In genomic region chr6:129683606-129684322, GRCh38 we compare ENCODE assay signal across 8 cellular contexts. TPM values are rescaled to one million over a fixed set of nuclear protein-coding genes. Genes with fewer than 3 reads are reported as not detected.
DNase-seq lines count a peak whose midpoint lies in the region; ATAC-seq and TF ChIP-seq lines count a peak whose summit lies in the region.

No MANE protein-coding gene starts in this region.

- H3K36me3 Mint-ChIP-seq in Calu3 (ENCODE audit: insufficient read depth, unreplicated experiment) = peaks cover 77% of the 10 kb centered on the region
- H3K36me3 Mint-ChIP-seq in T-helper 2 cell treated with Interferon-gamma antibody and Interleukin-4, amounts not matched to agents 5 μg/mL and 100 μg/mL, for 36 hours (ENCODE audit: low read depth) = peaks cover 4% of the 10 kb centered on the region

- H3K27ac Mint-ChIP-seq in Calu3 (ENCODE audit: unreplicated experiment) = peak overlapping the region; percentile 76
- peak overlapping the region; percentile 87 for H3K27ac Mint-ChIP-seq in T-helper 2 cell treated with Interferon-gamma antibody and Interleukin-4, amounts not matched to agents 5 μg/mL and 100 μg/mL, for 36 hours

- no peaks in the 10 kb centered on the region for H3K27me3 ChIP-seq in brain microvascular endothelial cell (replicated peaks)

- H3K9me3 Mint-ChIP-seq in Calu3 (ENCODE audit: low read depth, unreplicated experiment) = peaks cover 3% of the 10 kb centered on the region
- no peaks in the 10 kb centered on the region for H3K9me3 Mint-ChIP-seq in T-helper 2 cell treated with Interferon-gamma antibody and Interleukin-4, amounts not matched to agents 5 μg/mL and 100 μg/mL, for 36 hours

- no peaks in the 10 kb centered on the region for H3K36me3 ChIP-seq in brain microvascular endothelial cell (replicated peaks)

- H3K4me1 Mint-ChIP-seq in Calu3 (ENCODE audit: low read depth, unreplicated experiment) = peaks cover 86% of the 10 kb centered on the region
- H3K4me1 Mint-ChIP-seq in T-helper 2 cell treated with Interferon-gamma antibody and Interleukin-4, amounts not matched to agents 5 μg/mL and 100 μg/mL, for 36 hours (ENCODE audit: low read depth) = peaks cover 68% of the 10 kb centered on the region

- DNase-seq in Calu3 = peak; percentile 79
- DNase-seq in HT1080 (ENCODE audit: low read depth) = peak; percentile 99
- DNase-seq in T-helper 2 cell treated with Interferon-gamma antibody and Interleukin-4, amounts not matched to agents 5 μg/mL and 100 μg/mL, for 36 hours (ENCODE audit: low spot score) = peak; percentile 76
- peak; percentile 98 for DNase-seq in brain microvascular endothelial cell
- peak; percentile 100 for DNase-seq in kidney glomerular epithelial cell (lab: John Stamatoyannopoulos, UW)
- peak; percentile 58 for DNase-seq in stimulated activated CD4-positive, alpha-beta T cell treated with anti-CD3 and anti-CD28 coated beads, Interleukin-4, amount 100 ng/mL, for 1 hour
- no peak for DNase-seq in NCI-H82 (lab: John Stamatoyannopoulos, UW)

- TF ChIP-seq CTCF in Calu3 (IDR thresholded peaks at IDR 0.05; ENCODE audit: unreplicated experiment) (no peak), brain microvascular endothelial cell (IDR thresholded peaks at IDR 0.05; ENCODE audit: low read depth, low read length, missing control alignments) (no peak)

- peak; percentile 90 for ATAC-seq in GM21390 (IDR thresholded peaks at IDR 0.05; ENCODE audit: unreplicated experiment)

- in situ Hi-C loops in brain microvascular endothelial cell (cut with HindIII; ENCODE audit: low pct_ligation_motif_present, low sequenced_read_pairs) = no loop called here

- CTCF ChIA-PET in Calu3 (lab: Charles Lee) = interaction anchor here (0.6 to 1.9 kb wide), 9 partner anchors 10 to 96 kb away, joined by 3 to 12 read pairs (median 4); partner anchors contain the start of gene ARHGAP18

- H3K27ac ChIP-seq in brain microvascular endothelial cell = peak overlapping the region; percentile 97

- H3K27me3 Mint-ChIP-seq in Calu3 (ENCODE audit: unreplicated experiment) = no peaks in the 10 kb centered on the region
- H3K27me3 Mint-ChIP-seq in T-helper 2 cell treated with Interferon-gamma antibody and Interleukin-4, amounts not matched to agents 5 μg/mL and 100 μg/mL, for 36 hours (ENCODE audit: low read depth) = no peaks in the 10 kb centered on the region

- H3K4me3 ChIP-seq in brain microvascular endothelial cell (ENCODE audit: low read depth, low read length) = no peak overlapping the region

- TSS peak; percentile 86 for BruUV-seq in Calu3 (replicated peaks; lab: Mats Ljungman, UMichigan)

- intact Hi-C loops in Calu3 (cut with micrococcal nuclease; ENCODE audit: unreplicated experiment) = no loop called here

- peak overlapping the region; percentile 42 for H3K4me3 Mint-ChIP-seq in Calu3 (ENCODE audit: low read depth, unreplicated experiment)
- peak overlapping the region; percentile 71 for H3K4me3 Mint-ChIP-seq in T-helper 2 cell treated with Interferon-gamma antibody and Interleukin-4, amounts not matched to agents 5 μg/mL and 100 μg/mL, for 36 hours

RNA-seq across cellular contexts. Expression of gene ARHGAP18, which starts 26.2 kb away (rescaled TPM):
- total RNA-seq in Calu3 (2022) = 64.5 and 65.6 TPM in 2 replicates
- 30.4 and 32.1 TPM in 2 replicates for total RNA-seq in HT1080 (2014; rRNA removed; shearing (Covaris generic))
- 14.6 and 19.6 TPM in 2 replicates for polyA plus RNA-seq in HT1080 (2015; cell fraction: cytosol; rRNA removed)
- 15.9 and 16.2 TPM in 2 replicates for polyA plus RNA-seq in HT1080 (2015; cell fraction: nucleus; rRNA removed)
